ENCODE assay signal across 8 cellular contexts in the genomic region with DNA sequence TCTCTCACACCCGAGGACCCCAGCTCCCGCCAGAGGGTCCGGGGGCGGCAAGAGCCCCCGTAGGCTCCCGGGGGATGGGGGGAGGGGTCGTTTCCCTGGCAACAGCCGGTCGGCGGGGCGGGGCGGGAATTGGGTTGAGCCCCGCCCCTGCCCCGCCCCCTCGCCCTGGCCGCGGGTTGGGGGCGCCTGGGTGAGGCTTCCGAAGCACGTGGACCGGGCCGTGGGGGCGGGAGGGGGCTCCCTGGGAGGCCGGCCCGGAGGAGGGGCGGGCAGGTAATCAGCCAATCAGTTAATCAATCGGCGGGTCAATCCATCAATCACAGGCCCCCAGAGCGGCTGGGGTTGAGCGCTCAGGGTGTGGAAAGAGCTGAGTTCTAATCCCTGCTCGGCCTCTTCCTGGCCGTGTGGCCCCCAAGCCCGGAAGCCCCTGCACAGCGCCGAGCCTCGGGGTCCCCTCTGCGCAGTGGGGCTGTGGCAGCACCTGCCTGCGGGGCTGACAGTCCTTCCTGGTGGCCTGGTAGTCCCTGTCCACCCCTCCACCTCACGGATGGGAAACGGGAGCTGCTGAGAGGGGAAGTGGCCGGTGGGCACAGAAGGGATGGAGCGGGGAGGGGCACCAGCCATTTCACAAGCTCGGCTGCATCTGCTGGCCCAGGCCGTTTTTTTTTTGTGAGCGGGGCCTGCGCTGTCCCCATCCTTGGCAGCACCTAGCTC.
DNase-seq lines count a peak whose midpoint lies in the region; ATAC-seq and TF ChIP-seq lines count a peak whose summit lies in the region.

No MANE protein-coding gene starts in this region.

- H4K20me1 ChIP-seq in HCT116 (ENCODE audit: insufficient read depth): no peaks in the 10 kb centered on the region

- no peaks in the 10 kb centered on the region for H3K36me3 ChIP-seq in HCT116 (ENCODE audit: control insufficient read depth in 1 of 2, insufficient read depth in 2 of 2, low read length in 2 of 2)
- no peaks in the 10 kb centered on the region for H3K36me3 ChIP-seq in left ventricle myocardium inferior

- CTCF ChIA-PET in HCT116 (lab: Charles Lee): no interaction called here

- no peak for ATAC-seq in HCT116
- peak; percentile 66 for ATAC-seq in sciatic nerve
- ATAC-seq in HG03442 (IDR thresholded peaks at IDR 0.05; ENCODE audit: unreplicated experiment): no peak
- ATAC-seq in HG03457 (IDR thresholded peaks at IDR 0.05; ENCODE audit: unreplicated experiment): no peak

- TF ChIP-seq POLR2A in HCT116 (IDR thresholded peaks at IDR 0.05; ENCODE audit: borderline replicate concordance, extremely low read depth, insufficient read depth, insufficient read length): no peak

- BruUV-seq in HCT116 (replicated peaks; lab: Mats Ljungman, UMichigan): no TSS peak

- H3K4me3 ChIP-seq in HCT116 (replicated peaks in 1 of 2; ENCODE audit: low read depth in 1 of 2, low read length in 2 of 2): no peak overlapping the region
- H3K4me3 ChIP-seq in WI38 (ENCODE audit: low read depth, low read length): peak overlapping the region; percentile 58
- peak overlapping the region; percentile 56 for H3K4me3 ChIP-seq in left ventricle myocardium inferior

- H3K27me3 ChIP-seq in HCT116 (ENCODE audit: insufficient read depth, low read length) (no peaks in the 10 kb centered on the region), left ventricle myocardium inferior (ENCODE audit: low read depth) (peaks cover 15% of the 10 kb centered on the region)

- H3K27ac ChIP-seq in HCT116 (ENCODE audit: low read depth, low read length) (peak overlapping the region; percentile 33; the same call in 1 of the 2 replicates), left ventricle myocardium inferior (replicated peaks) (peak overlapping the region; percentile 69)

- H3K9me2 ChIP-seq in HCT116 (ENCODE audit: insufficient read depth): no peaks in the 10 kb centered on the region

- H3K4me1 ChIP-seq in HCT116 (ENCODE audit: control insufficient read depth in 1 of 2, insufficient read depth in 2 of 2, low read length in 2 of 2) (peaks cover 14 to 45% of the 10 kb centered on the region in 2 experiments; a peak in 3 of 4 replicates), left ventricle myocardium inferior (peaks cover 21% of the 10 kb centered on the region)

- H3K79me2 ChIP-seq in HCT116 (ENCODE audit: insufficient read depth, low read length): no peaks in the 10 kb centered on the region

- TF ChIP-seq CTCF in HCT116 (IDR thresholded peaks at IDR 0.05 in 2 of 3, conservative IDR thresholded peaks at IDR 0.05 in 1 of 3; ENCODE audit: borderline replicate concordance in 1 of 3, insufficient read depth in 1 of 3, low read depth in 2 of 3, low read length in 2 of 3) (no peak), WI38 (IDR thresholded peaks at IDR 0.05; ENCODE audit: low read depth, low read length) (no peak), left ventricle myocardium inferior (IDR thresholded peaks at IDR 0.05; ENCODE audit: borderline replicate concordance) (no peak)

- POLR2A ChIA-PET in HCT116 (lab: Charles Lee): interaction anchor here (0.9 kb wide), 1 partner anchor 30 kb away, joined by 3 read pairs; no protein-coding TSS in a partner anchor

- RAD21 ChIA-PET in HCT116 (lab: Charles Lee; ENCODE audit: low non-redundant PET in 1 of 2, low total read pairs in 2 of 2, uncharacterized antibody in 2 of 2, unreplicated experiment in 2 of 2): interaction anchor here in 1 of 2 experiments (1.2 kb wide), 1 partner anchor 107 kb away, joined by 3 read pairs; no protein-coding TSS in a partner anchor

- no peak overlapping the region for H2AFZ ChIP-seq in HCT116 (ENCODE audit: low read depth, low read length, poor library complexity, severe bottlenecking)

- no peak for TF ChIP-seq RAD21 in HCT116 (IDR thresholded peaks at IDR 0.05; ENCODE audit: low read depth)

- intact Hi-C loops in HCT116 (cut with micrococcal nuclease): no loop called here
- intact Hi-C loops in left ventricle myocardium inferior (cut with micrococcal nuclease): no loop called here
- intact Hi-C loops in sciatic nerve (cut with DNase I): no loop called here

- H3K9me3 ChIP-seq in HCT116 (ENCODE audit: control insufficient read depth in 1 of 2, insufficient read depth in 1 of 2, low read depth in 1 of 2, low read length in 2 of 2) (no peaks in the 10 kb centered on the region), left ventricle myocardium inferior (replicated peaks) (peaks cover 15% of the 10 kb centered on the region)

- DNase-seq in HCT116 (ENCODE audit: low read depth, low spot score) (no peak), left ventricle myocardium inferior (no peak), sciatic nerve (ENCODE audit: low spot score) (peak; percentile 84), hepatic stellate cell (ENCODE audit: low spot score) (no peak)
- no peak for DNase-seq in stimulated activated CD4-positive, alpha-beta T cell treated with anti-CD3 and anti-CD28 coated beads, Interleukin-4, amount 100 ng/mL, for 4 hours

- H3K9ac ChIP-seq in HCT116 (ENCODE audit: low read length): no peak overlapping the region

- H3K4me2 ChIP-seq in HCT116 (ENCODE audit: low read length): no peak overlapping the region

TF ChIP-seq in HCT116, 20 proteins besides CTCF, POLR2A, EP300 and RAD21:
- TF ChIP-seq YY1 (IDR thresholded peaks at IDR 0.05; ENCODE audit: extremely low read depth, insufficient replicate concordance, low read depth, low read length) (no peak), FOSL1 (IDR thresholded peaks at IDR 0.05; ENCODE audit: low read depth) (no peak), EZH2 (IDR thresholded peaks at IDR 0.05) (no peak), EZH2phosphoT487 (IDR thresholded peaks at IDR 0.05; ENCODE audit: borderline replicate concordance) (no peak), EGR1 (IDR thresholded peaks at IDR 0.05; ENCODE audit: low read depth) (no peak), ZNF274 (IDR thresholded peaks at IDR 0.05; ENCODE audit: low read depth, low read length) (no peak)
- TF ChIP-seq, protein P1, sequence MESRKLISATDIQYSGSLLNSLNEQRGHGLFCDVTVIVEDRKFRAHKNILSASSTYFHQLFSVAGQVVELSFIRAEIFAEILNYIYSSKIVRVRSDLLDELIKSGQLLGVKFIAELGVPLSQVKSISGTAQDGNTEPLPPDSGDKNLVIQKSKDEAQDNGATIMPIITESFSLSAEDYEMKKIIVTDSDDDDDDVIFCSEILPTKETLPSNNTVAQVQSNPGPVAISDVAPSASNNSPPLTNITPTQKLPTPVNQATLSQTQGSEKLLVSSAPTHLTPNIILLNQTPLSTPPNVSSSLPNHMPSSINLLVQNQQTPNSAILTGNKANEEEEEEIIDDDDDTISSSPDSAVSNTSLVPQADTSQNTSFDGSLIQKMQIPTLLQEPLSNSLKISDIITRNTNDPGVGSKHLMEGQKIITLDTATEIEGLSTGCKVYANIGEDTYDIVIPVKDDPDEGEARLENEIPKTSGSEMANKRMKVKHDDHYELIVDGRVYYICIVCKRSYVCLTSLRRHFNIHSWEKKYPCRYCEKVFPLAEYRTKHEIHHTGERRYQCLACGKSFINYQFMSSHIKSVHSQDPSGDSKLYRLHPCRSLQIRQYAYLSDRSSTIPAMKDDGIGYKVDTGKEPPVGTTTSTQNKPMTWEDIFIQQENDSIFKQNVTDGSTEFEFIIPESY (IDR thresholded peaks at IDR 0.05; ENCODE audit: extremely low read depth, insufficient replicate concordance, low read length): no peak

Comparison
In these comparisons a context has a peak if more than half of its experiments do, and no peak if none do; other contexts are left out.
1. H3K4me3 ChIP-seq: peak in WI38 (single experiment) and left ventricle myocardium inferior (single experiment); none in HCT116 (0 of 2).